ENCODE assay signal across 16 cellular contexts in genomic region chr2:220966636-220967035, GRCh38.
A peak's percentile ranks its signal among the peaks of the same experiment; 100 is the strongest.
DNase-seq lines count a peak whose midpoint lies in the region; ATAC-seq and TF ChIP-seq lines count a peak whose summit lies in the region.
"Had no signal": no experiment of that assay in that cellular context is flagged by ENCODE, and none has a peak within 500 bp of the region (broad histone marks: within the 10 kb centered on the region; RNA-seq: fewer than 3 reads in every experiment).

No MANE protein-coding gene starts in this region.

- TF ChIP-seq CTCF in RWPE1 (conservative IDR thresholded peaks at IDR 0.05; ENCODE audit: low read depth): no peak
- no peak for TF ChIP-seq CTCF in fibroblast of lung (conservative IDR thresholded peaks at IDR 0.05 in 1 of 2, IDR thresholded peaks at IDR 0.05 in 1 of 2; ENCODE audit: low read depth in 1 of 2, low read length in 2 of 2)
- no peak for TF ChIP-seq CTCF in heart left ventricle (IDR thresholded peaks at IDR 0.05)
- TF ChIP-seq CTCF in prostate gland (IDR thresholded peaks at IDR 0.05): no peak

- intact Hi-C loops in heart left ventricle (cut with DNase I) (no loop called here), prostate gland (cut with DNase I) (no loop called here)

- H3K4me1 ChIP-seq in fibroblast of lung (ENCODE audit: control insufficient read depth, extremely low read depth, insufficient read depth, low read length) (peaks cover 2% of the 10 kb centered on the region), heart left ventricle (peaks cover 0 to 11% (median 0%) of the 10 kb centered on the region in 12 donors), prostate gland (replicated peaks) (no peaks in the 10 kb centered on the region)
- H3K4me1 ChIP-seq: Peyer's patch, stomach had no signal

- no peak overlapping the region for H3K4me2 ChIP-seq in fibroblast of lung (ENCODE audit: extremely low read depth, insufficient read depth, low read length)

- DNase-seq in GM04504 (ENCODE audit: low read depth): peak; percentile 24
- peak; percentile 21 for DNase-seq in RWPE1 (ENCODE audit: low spot score)
- DNase-seq in fibroblast of lung (ENCODE audit: low read depth in 2 of 2): peak; percentile 72 to 97
- DNase-seq in skeletal muscle cell (ENCODE audit: low read depth): peak; percentile 57
- no peak for DNase-seq in heart left ventricle
- DNase-seq in DMS153 (lab: John Stamatoyannopoulos, UW): no peak
- DNase-seq in prostate gland (ENCODE audit: low spot score): no peak
- no peak for DNase-seq in GM03348 (ENCODE audit: low spot score)
- DNase-seq: aorta, hypothalamus, KBM-7, NCI-H524, Peyer's patch, stomach, T-helper 9 cell had no signal

- CTCF ChIA-PET in RWPE1 (lab: Yijun Ruan, JAX): no interaction called here

- H3K27me3 ChIP-seq in fibroblast of lung (ENCODE audit: control insufficient read depth, insufficient read depth, low read length) (no peaks in the 10 kb centered on the region), heart left ventricle (no peaks in the 10 kb centered on the region), prostate gland (replicated peaks; ENCODE audit: insufficient read depth) (no peaks in the 10 kb centered on the region)
- H3K27me3 ChIP-seq: neutrophil, Peyer's patch, stomach had no signal

- WGBS in heart left ventricle, 4 donors: 62 to 83% (median 78%) methylated on average over 3 of the region's 3 CpGs
- WGBS in prostate gland: 42% methylated on average over 3 of the region's 3 CpGs

- no peaks in the 10 kb centered on the region for H3K9me3 ChIP-seq in fibroblast of lung (ENCODE audit: control insufficient read depth, insufficient read depth, low read depth, low read length)
- H3K9me3 ChIP-seq in heart left ventricle: no peaks in the 10 kb centered on the region
- H3K9me3 ChIP-seq in prostate gland: no peaks in the 10 kb centered on the region
- H3K9me3 ChIP-seq: neutrophil, Peyer's patch, stomach had no signal

- H3K36me3 ChIP-seq in fibroblast of lung (ENCODE audit: control insufficient read depth, insufficient read depth, low read length) (no peaks in the 10 kb centered on the region), heart left ventricle (no peaks in the 10 kb centered on the region), prostate gland (no peaks in the 10 kb centered on the region)
- H3K36me3 ChIP-seq: neutrophil, Peyer's patch, stomach had no signal

- no peak overlapping the region for H2AFZ ChIP-seq in fibroblast of lung (ENCODE audit: low read length)

- no peaks in the 10 kb centered on the region for H4K20me1 ChIP-seq in fibroblast of lung (ENCODE audit: control insufficient read depth, extremely low read depth, insufficient read depth, low read length)

- no peak overlapping the region for H3K4me3 ChIP-seq in fibroblast of lung (replicated peaks in 1 of 4; ENCODE audit: control extremely low read depth in 1 of 4, insufficient read depth in 1 of 4, low read depth in 3 of 4, low read length in 4 of 4)
- H3K4me3 ChIP-seq in skeletal muscle cell (ENCODE audit: low read depth, low read length): no peak overlapping the region
- H3K4me3 ChIP-seq in heart left ventricle: no peak overlapping the region
- H3K4me3 ChIP-seq in prostate gland: no peak overlapping the region
- H3K4me3 ChIP-seq: Peyer's patch, stomach had no signal

- H3K9ac ChIP-seq in fibroblast of lung (ENCODE audit: insufficient read depth, low read length): no peak overlapping the region

- no peaks in the 10 kb centered on the region for H3K79me2 ChIP-seq in fibroblast of lung (ENCODE audit: control insufficient read depth, insufficient read depth, low read length)

- ATAC-seq in heart left ventricle: no peak

- H3K27ac ChIP-seq in RWPE1: no peak overlapping the region
- H3K27ac ChIP-seq in fibroblast of lung (ENCODE audit: insufficient read depth, low read length): no peak overlapping the region
- H3K27ac ChIP-seq in heart left ventricle: no peak overlapping the region
- no peak overlapping the region for H3K27ac ChIP-seq in prostate gland
- H3K27ac ChIP-seq: neutrophil, Peyer's patch, stomach had no signal

- POLR2A ChIA-PET in RWPE1 (lab: Yijun Ruan, JAX; ENCODE audit: low non-redundant PET): no interaction called here

- no peak for TF ChIP-seq POLR2A in heart left ventricle (IDR thresholded peaks at IDR 0.05)
- no peak for TF ChIP-seq POLR2A in prostate gland (IDR thresholded peaks at IDR 0.05)

Comparison
In these comparisons a context has a peak if more than half of its experiments do, and no peak if none do; other contexts are left out.
1. DNase-seq: peak in GM04504 (single experiment), RWPE1 (single experiment), fibroblast of lung (2 of 2) and skeletal muscle cell (single experiment); none in heart left ventricle (0 of 5), DMS153 (single experiment), prostate gland (single experiment) and GM03348 (single experiment).